In genomic region chr22:17235861-17236260, GRCh38 we compare ENCODE assay signal across 1 cellular context.
TF ChIP-seq lines count a peak whose summit lies in the region.

No MANE protein-coding gene starts in this region.

TF ChIP-seq in HEK293T, 16 proteins besides CTCF, POLR2A, EP300 and RAD21 (continued from another document):
- no peak for TF ChIP-seq LEF1 (IDR thresholded peaks at IDR 0.05; ENCODE audit: borderline replicate concordance)
- TF ChIP-seq PKNOX1 (IDR thresholded peaks at IDR 0.05) = no peak
- TF ChIP-seq FOXM1 (IDR thresholded peaks at IDR 0.05; ENCODE audit: borderline replicate concordance) = no peak
- no peak for TF ChIP-seq TARDBP (IDR thresholded peaks at IDR 0.05)
- no peak for TF ChIP-seq ELF4 (IDR thresholded peaks at IDR 0.05)
- no peak for TF ChIP-seq ARNT (IDR thresholded peaks at IDR 0.05)
- TF ChIP-seq FOXK2 (IDR thresholded peaks at IDR 0.05) = no peak
- TF ChIP-seq SUZ12 (IDR thresholded peaks at IDR 0.05) = no peak
